In the genomic region with DNA sequence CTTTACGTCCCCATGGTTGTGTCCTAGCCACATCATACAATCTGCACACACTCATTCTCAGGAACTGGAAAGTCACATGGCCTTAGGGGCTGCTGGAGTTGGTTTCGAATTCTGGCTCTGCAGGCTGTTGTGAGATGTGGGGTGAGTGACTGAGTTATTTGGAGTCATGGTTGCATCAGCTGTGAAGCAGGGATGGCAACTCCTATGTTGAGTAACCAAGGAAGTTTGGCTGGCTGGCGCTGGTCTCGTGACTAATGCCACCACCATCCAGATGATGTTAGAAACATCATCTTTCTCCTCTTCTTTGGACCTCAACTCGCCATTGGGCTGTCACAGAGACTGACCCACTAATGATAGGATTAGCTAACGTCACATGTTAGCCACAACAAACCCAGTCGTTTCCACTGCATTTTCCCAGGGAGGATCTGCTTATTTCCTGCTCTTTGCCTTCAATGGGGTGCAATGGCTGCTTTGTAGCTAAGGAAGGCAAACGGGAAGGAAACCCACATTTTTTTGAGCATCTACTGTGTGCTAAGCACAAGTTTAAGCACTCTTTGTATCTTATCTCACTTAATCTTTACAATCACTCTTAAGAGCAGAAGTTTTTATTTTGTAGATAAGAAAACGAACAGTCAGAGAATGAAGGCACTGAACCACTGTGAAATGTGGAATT, we compare ENCODE assay signal across 7 cellular contexts.
A peak's percentile ranks its signal among the peaks of the same experiment; 100 is the strongest.
DNase-seq lines count a peak whose midpoint lies in the region; ATAC-seq and TF ChIP-seq lines count a peak whose summit lies in the region.

No MANE protein-coding gene starts in this region.

- H3K9ac ChIP-seq in endodermal cell (ENCODE audit: extremely low read depth, low read length, poor library complexity, severe bottlenecking), result no peak overlapping the region

- H3K4me1 ChIP-seq in endodermal cell (ENCODE audit: control insufficient read depth, insufficient read depth, low read length), result no peaks in the 10 kb centered on the region

- H3K9me3 Mint-ChIP-seq in endodermal cell, result no peaks in the 10 kb centered on the region
- H3K9me3 Mint-ChIP-seq in stimulated activated memory B cell treated with anti-CD40 and anti-IgM and Interleukin-4, amounts not matched to agents 10 μg/mL and 1 μg/mL and 100 μg/mL, for 72 hours, result no peaks in the 10 kb centered on the region

- ATAC-seq in GM21529 (IDR thresholded peaks at IDR 0.05; ENCODE audit: unreplicated experiment) (peak; percentile 73), GM18502 (IDR thresholded peaks at IDR 0.05; ENCODE audit: poor library complexity, unreplicated experiment) (no peak), left colon (no peak)
- ATAC-seq in stimulated activated memory B cell treated with anti-CD40 and anti-IgM and Interleukin-4, amounts not matched to agents 10 μg/mL and 1 μg/mL and 100 μg/mL, for 72 hours, result no peak

- TF ChIP-seq CTCF in endodermal cell (conservative IDR thresholded peaks at IDR 0.05), result no peak

- peaks cover 3% of the 10 kb centered on the region for H3K4me1 Mint-ChIP-seq in endodermal cell
- peaks cover 6% of the 10 kb centered on the region for H3K4me1 Mint-ChIP-seq in stimulated activated memory B cell treated with anti-CD40 and anti-IgM and Interleukin-4, amounts not matched to agents 10 μg/mL and 1 μg/mL and 100 μg/mL, for 72 hours

- peak overlapping the region; percentile 42 for H3K27ac Mint-ChIP-seq in endodermal cell
- no peak overlapping the region for H3K27ac Mint-ChIP-seq in stimulated activated memory B cell treated with anti-CD40 and anti-IgM and Interleukin-4, amounts not matched to agents 10 μg/mL and 1 μg/mL and 100 μg/mL, for 72 hours

- peaks cover 55% of the 10 kb centered on the region for H3K36me3 Mint-ChIP-seq in endodermal cell (ENCODE audit: low read depth)
- H3K36me3 Mint-ChIP-seq in stimulated activated memory B cell treated with anti-CD40 and anti-IgM and Interleukin-4, amounts not matched to agents 10 μg/mL and 1 μg/mL and 100 μg/mL, for 72 hours, result no peaks in the 10 kb centered on the region

- 90 to 92% methylated on average over 5 to 9 of the region's 9 CpGs for WGBS in endodermal cell (ENCODE audit: insufficient coverage in 1 of 2, insufficient read length in 1 of 2), 2 experiments

- intact Hi-C loops in left colon (cut with DNase I, micrococcal nuclease), result no loop called here

- H3K27me3 Mint-ChIP-seq in endodermal cell (ENCODE audit: insufficient read depth), result no peaks in the 10 kb centered on the region
- H3K27me3 Mint-ChIP-seq in stimulated activated memory B cell treated with anti-CD40 and anti-IgM and Interleukin-4, amounts not matched to agents 10 μg/mL and 1 μg/mL and 100 μg/mL, for 72 hours, result peaks cover 8% of the 10 kb centered on the region

- peaks cover 64% of the 10 kb centered on the region for H3K36me3 ChIP-seq in endodermal cell (ENCODE audit: control insufficient read depth, insufficient read depth, low read length)

- H3K4me3 Mint-ChIP-seq in endodermal cell, result no peak overlapping the region
- no peak overlapping the region for H3K4me3 Mint-ChIP-seq in stimulated activated memory B cell treated with anti-CD40 and anti-IgM and Interleukin-4, amounts not matched to agents 10 μg/mL and 1 μg/mL and 100 μg/mL, for 72 hours

- H3K27me3 ChIP-seq in endodermal cell (ENCODE audit: control insufficient read depth, insufficient read depth, low read length, poor library complexity, severe bottlenecking), result no peaks in the 10 kb centered on the region

- H3K27ac ChIP-seq in endodermal cell (ENCODE audit: low read depth, low read length), result no peak overlapping the region

- DNase-seq in OCI-M1 (lab: John Stamatoyannopoulos, UW) (peak; percentile 79), endodermal cell (no peak), left colon (no peak)
- DNase-seq in stimulated activated CD8-positive, alpha-beta memory T cell treated with anti-CD3 and anti-CD28 coated beads, Interleukin-2, amount 100 ng/mL, for 48 hours (ENCODE audit: low read depth in 2 of 2), result peak; percentile 5 to 7

- no peaks in the 10 kb centered on the region for H3K9me3 ChIP-seq in endodermal cell (ENCODE audit: control insufficient read depth, low read length)

- H3K4me3 ChIP-seq in endodermal cell (ENCODE audit: low read length), result no peak overlapping the region

Comparison
In these comparisons a context has a peak if more than half of its experiments do, and no peak if none do; other contexts are left out.
1. DNase-seq: peak in OCI-M1 (single experiment) and stimulated activated CD8-positive, alpha-beta memory T cell treated with anti-CD3 and anti-CD28 coated beads, Interleukin-2, amount 100 ng/mL, for 48 hours (2 of 2); none in endodermal cell (single experiment) and left colon (0 of 2).